Comparison of ENCODE assay signal across 15 cellular contexts in genomic region chr9:129411501-129412175, GRCh38.
DNase-seq lines count a peak whose midpoint lies in the region; ATAC-seq and TF ChIP-seq lines count a peak whose summit lies in the region.
"Had no signal": no experiment of that assay in that cellular context is flagged by ENCODE, and none has a peak within 500 bp of the region (broad histone marks: within the 10 kb centered on the region; RNA-seq: fewer than 3 reads in every experiment).

No MANE protein-coding gene starts in this region.

- peaks cover 25 to 41% (median 25%) of the 10 kb centered on the region in 3 donors for H3K4me1 Mint-ChIP-seq in CD8-positive, alpha-beta memory T cell
- peaks cover 80% of the 10 kb centered on the region for H3K4me1 Mint-ChIP-seq in brain

- H3K27me3 Mint-ChIP-seq in CD8-positive, alpha-beta memory T cell = peaks cover 3 to 11% of the 10 kb centered on the region in 2 donors
- H3K27me3 Mint-ChIP-seq in brain = peaks cover 3% of the 10 kb centered on the region

- H3K9me3 Mint-ChIP-seq in CD8-positive, alpha-beta memory T cell = peaks cover 0 to 6% (median 3%) of the 10 kb centered on the region in 5 donors
- peaks cover 3 to 17% (median 9%) of the 10 kb centered on the region in 5 experiments for H3K9me3 Mint-ChIP-seq in brain

- H3K27ac ChIP-seq in CD8-positive, alpha-beta memory T cell (ENCODE audit: low read depth, low read length) = no peak overlapping the region
- H3K27ac ChIP-seq in lower lobe of right lung = peak overlapping the region; percentile 41
- H3K27ac ChIP-seq in spleen = peak overlapping the region in 5 of 8 donors; percentile 13 to 99 (median 98)

- POLR2A ChIA-PET in CD8-positive, alpha-beta memory T cell (lab: Charles Lee) = no interaction called here

- no peaks in the 10 kb centered on the region for H3K36me3 ChIP-seq in CD8-positive, alpha-beta memory T cell (ENCODE audit: insufficient read depth, low read length)
- H3K36me3 ChIP-seq in lower lobe of right lung (no peaks in the 10 kb centered on the region), spleen (no peaks in the 10 kb centered on the region)

- peak overlapping the region in 1 of 7 donors; percentile 12 for H3K4me3 Mint-ChIP-seq in CD8-positive, alpha-beta memory T cell
- H3K4me3 Mint-ChIP-seq in brain = no peak overlapping the region

- no peak for TF ChIP-seq CTCF in brain (conservative IDR thresholded peaks at IDR 0.05)
- TF ChIP-seq CTCF in lower lobe of right lung (IDR thresholded peaks at IDR 0.05) = no peak
- TF ChIP-seq CTCF in spleen (IDR thresholded peaks at IDR 0.05 in 8 of 11, conservative IDR thresholded peaks at IDR 0.05 in 3 of 11) = no peak

- no peaks in the 10 kb centered on the region for H3K9me3 ChIP-seq in CD8-positive, alpha-beta memory T cell (ENCODE audit: low read length)
- no peaks in the 10 kb centered on the region for H3K9me3 ChIP-seq in lower lobe of right lung
- no peaks in the 10 kb centered on the region for H3K9me3 ChIP-seq in spleen

- peaks cover 0 to 9% (median 4%) of the 10 kb centered on the region in 3 donors for H3K36me3 Mint-ChIP-seq in CD8-positive, alpha-beta memory T cell
- peaks cover 6% of the 10 kb centered on the region for H3K36me3 Mint-ChIP-seq in brain

- H3K4me1 ChIP-seq in CD8-positive, alpha-beta memory T cell (ENCODE audit: insufficient read depth, low read length) = peaks cover 21% of the 10 kb centered on the region
- H3K4me1 ChIP-seq in lower lobe of right lung = peaks cover 32% of the 10 kb centered on the region
- H3K4me1 ChIP-seq in spleen = peaks cover 14 to 41% (median 29%) of the 10 kb centered on the region in 6 donors

- intact Hi-C loops in lower lobe of right lung (cut with DNase I) (no loop called here), spleen (cut with DNase I; ENCODE audit: low total_unique reads) (no loop called here)

- DNase-seq in CD8-positive, alpha-beta memory T cell = peak in 1 of 5 donors; percentile 42
- DNase-seq in lower lobe of right lung = peak; percentile 46
- peak; percentile 75 for DNase-seq in spleen
- DNase-seq in NCI-H345 (lab: John Stamatoyannopoulos, UW) = no peak
- no peak for DNase-seq in amniotic stem cell (lab: John Stamatoyannopoulos, UW)
- no peak for DNase-seq in NCI-H128 (lab: John Stamatoyannopoulos, UW; ENCODE audit: unreplicated experiment)
- DNase-seq: COR-L47; NCI-H1048; NCI-H524; nucleus accumbens; SIG-M5; stimulated activated CD4-positive, alpha-beta T cell treated with anti-CD3 and anti-CD28 coated beads, Interleukin-1b, Interleukin-23, amount 100 ng/mL, for 48 hours; stimulated activated naive CD4-positive, alpha-beta T cell treated with Interleukin-2 at 50 U/mL for 16 hours had no signal

- CTCF ChIA-PET in CD8-positive, alpha-beta memory T cell (lab: Charles Lee) = interaction anchor here (0.8 to 1.1 kb wide), 2 partner anchors 234 to 269 kb away, joined by 3 to 4 read pairs; partner anchors contain the start of gene IER5L

- H3K27ac Mint-ChIP-seq in CD8-positive, alpha-beta memory T cell = peak overlapping the region; percentile 9 to 100 (median 89)
- peak overlapping the region; percentile 38 to 100 (median 99) for H3K27ac Mint-ChIP-seq in brain

- 88 to 98% (median 96%) methylated on average over 16 to 19 of the region's 19 CpGs for WGBS in spleen, 5 donors

- no peak for ATAC-seq in lower lobe of right lung
- no peak for ATAC-seq in GM21737 (IDR thresholded peaks at IDR 0.05; ENCODE audit: unreplicated experiment)

- no peaks in the 10 kb centered on the region for H3K27me3 ChIP-seq in CD8-positive, alpha-beta memory T cell (ENCODE audit: insufficient read depth, low read length, poor library complexity, severe bottlenecking)
- no peaks in the 10 kb centered on the region for H3K27me3 ChIP-seq in lower lobe of right lung (ENCODE audit: low read depth)
- H3K27me3 ChIP-seq in spleen (replicated peaks in 1 of 7) = no peaks in the 10 kb centered on the region

- no peak for TF ChIP-seq POLR2A in spleen (IDR thresholded peaks at IDR 0.05)

- no peak overlapping the region for H3K4me3 ChIP-seq in CD8-positive, alpha-beta memory T cell (ENCODE audit: low read length)
- no peak overlapping the region for H3K4me3 ChIP-seq in lower lobe of right lung
- H3K4me3 ChIP-seq in spleen = no peak overlapping the region

Comparison
In these comparisons a context has a peak if more than half of its experiments do, and no peak if none do; other contexts are left out.
1. DNase-seq: peak in lower lobe of right lung (single experiment) and spleen (single experiment); none in NCI-H345 (single experiment), amniotic stem cell (single experiment) and NCI-H128 (single experiment).